8 cellular contexts compared by ENCODE assay signal in genomic region chr10:104231784-104232612, GRCh38. TPM values are rescaled to one million over a fixed set of nuclear protein-coding genes. Genes with fewer than 3 reads are reported as not detected.
DNase-seq lines count a peak whose midpoint lies in the region; ATAC-seq and TF ChIP-seq lines count a peak whose summit lies in the region.

Gene CFAP43 (minus strand): TSS chr10:104232364. CDS start chr10:104232246, 118 bp downstream.

- no peak within 1 kb of the TSS for H3K27ac ChIP-seq in GM23338 (ENCODE audit: low read depth)
- H3K27ac ChIP-seq in RWPE2 (ENCODE audit: poor library complexity, severe bottlenecking), result no peak within 1 kb of the TSS
- H3K27ac ChIP-seq in naive thymus-derived CD4-positive, alpha-beta T cell (ENCODE audit: low read depth, low read length), result peak within 1 kb of the TSS; percentile 44

- H3K4me3 Mint-ChIP-seq in GM23338, result peak within 1 kb of the TSS; percentile 91
- peak within 1 kb of the TSS; percentile 84 to 95 (median 91) for H3K4me3 Mint-ChIP-seq in naive thymus-derived CD4-positive, alpha-beta T cell
- H3K4me3 Mint-ChIP-seq in stimulated activated effector memory CD8-positive, alpha-beta T cell treated with anti-CD3 and anti-CD28 coated beads, Interleukin-12 subunit alpha, Interleukin-12 subunit beta, amount 100 ng/mL, for 72 hours, result peak within 1 kb of the TSS; percentile 80

- H3K36me3 Mint-ChIP-seq in GM23338 (ENCODE audit: low read depth), result peaks cover 12% of the 10 kb centered on the region; the same call in 2 of the 3 replicates
- H3K36me3 Mint-ChIP-seq in naive thymus-derived CD4-positive, alpha-beta T cell, result peaks cover 0 to 3% (median 0%) of the 10 kb centered on the region in 5 donors
- H3K36me3 Mint-ChIP-seq in stimulated activated effector memory CD8-positive, alpha-beta T cell treated with anti-CD3 and anti-CD28 coated beads, Interleukin-12 subunit alpha, Interleukin-12 subunit beta, amount 100 ng/mL, for 72 hours, result peaks cover 16% of the 10 kb centered on the region

- H3K36me3 ChIP-seq in GM23338 (ENCODE audit: insufficient read depth), result no peaks in the 10 kb centered on the region
- no peaks in the 10 kb centered on the region for H3K36me3 ChIP-seq in RWPE2 (ENCODE audit: low read depth)
- no peaks in the 10 kb centered on the region for H3K36me3 ChIP-seq in naive thymus-derived CD4-positive, alpha-beta T cell (ENCODE audit: control insufficient read depth in 2 of 3, insufficient read depth in 3 of 3, low read length in 3 of 3)

- no peaks in the 10 kb centered on the region for H4K20me1 ChIP-seq in GM23338 (replicated peaks; ENCODE audit: insufficient read depth)

- H3K4me3 ChIP-seq in GM23338, result peak within 1 kb of the TSS; percentile 81
- H3K4me3 ChIP-seq in RWPE2 (ENCODE audit: severe bottlenecking), result peak within 1 kb of the TSS; percentile 94
- H3K4me3 ChIP-seq in naive thymus-derived CD4-positive, alpha-beta T cell (ENCODE audit: low read length), result peak within 1 kb of the TSS; percentile 74

- TF ChIP-seq CTCF in GM23338 (conservative IDR thresholded peaks at IDR 0.05; ENCODE audit: low read depth in 2 of 2) (no peak), RWPE2 (IDR thresholded peaks at IDR 0.05; ENCODE audit: poor library complexity, severe bottlenecking) (no peak)

- intact Hi-C loops in naive thymus-derived CD4-positive, alpha-beta T cell (cut with micrococcal nuclease), result loop anchor here (1.0 to 10.0 kb wide), 11 partner anchors 15 to 1730 kb away; partner anchors contain the start of genes CFAP58 (in 2 of the 2), GSTO2 (in 2 of the 2), STN1 (in 2 of the 2) and ACTR1A (in 1 of the 2)

- no peaks in the 10 kb centered on the region for H3K9me2 ChIP-seq in GM23338 (ENCODE audit: insufficient read depth)

- no peaks in the 10 kb centered on the region for H3K79me2 ChIP-seq in GM23338 (replicated peaks; ENCODE audit: insufficient read depth)

- CTCF ChIA-PET in naive thymus-derived CD4-positive, alpha-beta T cell (lab: Charles Lee), result interaction anchor here (2.2 kb wide), 1 partner anchor 43 kb away, joined by 6 read pairs; no protein-coding TSS in a partner anchor

- POLR2A ChIA-PET in naive thymus-derived CD4-positive, alpha-beta T cell (lab: Charles Lee), result interaction anchor here (0.6 to 2.0 kb wide), 2 partner anchors 11 to 23 kb away, joined by 4 to 6 read pairs; partner anchors contain the start of gene GSTO1

- H3K4me1 ChIP-seq in GM23338 (ENCODE audit: insufficient read depth), result peaks cover 11% of the 10 kb centered on the region
- H3K4me1 ChIP-seq in RWPE2 (ENCODE audit: insufficient read depth, poor library complexity, severe bottlenecking), result peaks cover 5% of the 10 kb centered on the region
- H3K4me1 ChIP-seq in naive thymus-derived CD4-positive, alpha-beta T cell (ENCODE audit: control insufficient read depth in 2 of 2, insufficient read depth in 2 of 2, low read length in 2 of 2), result peaks cover 0 to 6% of the 10 kb centered on the region in 2 donors

- H3K4me2 ChIP-seq in GM23338, result peak within 1 kb of the TSS; percentile 91

- H3K27me3 ChIP-seq in GM23338 (ENCODE audit: insufficient read depth), result no peaks in the 10 kb centered on the region
- no peaks in the 10 kb centered on the region for H3K27me3 ChIP-seq in RWPE2 (ENCODE audit: insufficient read depth, poor library complexity, severe bottlenecking)
- H3K27me3 ChIP-seq in naive thymus-derived CD4-positive, alpha-beta T cell (ENCODE audit: control insufficient read depth in 2 of 2, insufficient read depth in 2 of 2, low read length in 2 of 2), result peaks cover 0 to 7% of the 10 kb centered on the region in 2 donors

- peak; percentile 92 for DNase-seq in DMS53 treated with DMSO at 0.1 percent for 48 hours (lab: John Stamatoyannopoulos, UW; ENCODE audit: unreplicated experiment)
- DNase-seq in GM23338 (ENCODE audit: low spot score), result peak; percentile 98
- DNase-seq in LHCN-M2 (ENCODE audit: low read depth), result peak; percentile 92
- peak; percentile 95 for DNase-seq in RWPE2 (ENCODE audit: low spot score)
- peak; percentile 97 for DNase-seq in activated effector memory CD4-positive, alpha-beta T cell treated with Interleukin-2 at 50 U/mL for 16 hours
- peak; percentile 92 for DNase-seq in fibroblast of peridontal ligament (ENCODE audit: extremely low read depth)
- peak; percentile 99 to 100 (median 99) for DNase-seq in naive thymus-derived CD4-positive, alpha-beta T cell
- DNase-seq in stimulated activated effector memory CD8-positive, alpha-beta T cell treated with anti-CD3 and anti-CD28 coated beads, Interleukin-12 subunit alpha, Interleukin-12 subunit beta, amount 100 ng/mL, for 72 hours (ENCODE audit: low spot score in 2 of 2), result peak; percentile 98 to 99

- H3K27ac Mint-ChIP-seq in GM23338, result peak within 1 kb of the TSS; percentile 67
- H3K27ac Mint-ChIP-seq in naive thymus-derived CD4-positive, alpha-beta T cell, result peak within 1 kb of the TSS; percentile 63 to 95 (median 86)
- H3K27ac Mint-ChIP-seq in stimulated activated effector memory CD8-positive, alpha-beta T cell treated with anti-CD3 and anti-CD28 coated beads, Interleukin-12 subunit alpha, Interleukin-12 subunit beta, amount 100 ng/mL, for 72 hours, result peak within 1 kb of the TSS; percentile 86

- peak within 1 kb of the TSS; percentile 90 for H2AFZ ChIP-seq in GM23338

- no peaks in the 10 kb centered on the region for H3K9me3 ChIP-seq in RWPE2 (ENCODE audit: severe bottlenecking)
- no peaks in the 10 kb centered on the region for H3K9me3 ChIP-seq in naive thymus-derived CD4-positive, alpha-beta T cell (ENCODE audit: control insufficient read depth in 2 of 3, low read length in 3 of 3)

- 0 out of 2 replicates have a peak, but pooled peaks cover 3% of the 10 kb centered on the region for H3F3A ChIP-seq in GM23338 (replicated peaks; ENCODE audit: low read depth)

- H3K4me1 Mint-ChIP-seq in GM23338, result peaks cover 5% of the 10 kb centered on the region; the same call in 1 of the 3 replicates
- peaks cover 6 to 18% (median 13%) of the 10 kb centered on the region in 7 donors for H3K4me1 Mint-ChIP-seq in naive thymus-derived CD4-positive, alpha-beta T cell
- H3K4me1 Mint-ChIP-seq in stimulated activated effector memory CD8-positive, alpha-beta T cell treated with anti-CD3 and anti-CD28 coated beads, Interleukin-12 subunit alpha, Interleukin-12 subunit beta, amount 100 ng/mL, for 72 hours, result peaks cover 9% of the 10 kb centered on the region

- H3K9me3 Mint-ChIP-seq in GM23338, result peaks cover 16% of the 10 kb centered on the region; the same call in 2 of the 3 replicates
- H3K9me3 Mint-ChIP-seq in naive thymus-derived CD4-positive, alpha-beta T cell, result peaks cover 0 to 18% (median 3%) of the 10 kb centered on the region in 11 donors
- no peaks in the 10 kb centered on the region for H3K9me3 Mint-ChIP-seq in stimulated activated effector memory CD8-positive, alpha-beta T cell treated with anti-CD3 and anti-CD28 coated beads, Interleukin-12 subunit alpha, Interleukin-12 subunit beta, amount 100 ng/mL, for 72 hours

- H3K27me3 Mint-ChIP-seq in GM23338 (ENCODE audit: insufficient read depth, low read depth, poor library complexity), result no peaks in the 10 kb centered on the region
- H3K27me3 Mint-ChIP-seq in naive thymus-derived CD4-positive, alpha-beta T cell, result peaks cover 10 to 58% (median 19%) of the 10 kb centered on the region in 5 donors

- peak; percentile 100 for ATAC-seq in GM23338
- ATAC-seq in RWPE2 (ENCODE audit: low read depth), result peak; percentile 100
- peak; percentile 100 for ATAC-seq in naive thymus-derived CD4-positive, alpha-beta T cell
- peak; percentile 100 for ATAC-seq in stimulated activated effector memory CD8-positive, alpha-beta T cell treated with anti-CD3 and anti-CD28 coated beads, Interleukin-12 subunit alpha, Interleukin-12 subunit beta, amount 100 ng/mL, for 72 hours

TF ChIP-seq in GM23338, 12 proteins besides CTCF, POLR2A, EP300 and RAD21:
- no peak for TF ChIP-seq ZNF331 (CRISPR knock-in tag; IDR thresholded peaks at IDR 0.05; ENCODE audit: low read depth)
- peak; percentile 39; the same call in 1 of the 2 replicates for TF ChIP-seq POLR2AphosphoS5 (IDR thresholded peaks at IDR 0.05; ENCODE audit: low read depth)
TF ChIP-seq in GM23338: peak in this region for 1.

RNA-seq across cellular contexts. Expression of gene CFAP43, which starts in this region (rescaled TPM):
- total RNA-seq in GM23338 (2014; rRNA removed; shearing (Covaris generic)), result 0.24 and 0.47 TPM in 2 replicates
- 0.44 TPM in 1 of 2 replicates, not detected in the other for polyA plus RNA-seq in GM23338 (2016; fragmentation: Nextera tagmentation; extraction: Ambion mirVana)
- total RNA-seq in LHCN-M2 (2014; rRNA removed), result 0.06 TPM in 1 of 2 replicates, not detected in the other
- polyA plus RNA-seq in LHCN-M2 (2012), result not detected
- under 1 TPM in 1 of 5 experiments, not detected in 4; 0.17 TPM for total RNA-seq in naive thymus-derived CD4-positive, alpha-beta T cell
- polyA plus RNA-seq in naive thymus-derived CD4-positive, alpha-beta T cell, result under 1 TPM in 1 of 2 donors, not detected in 1; 0.14 TPM

Comparison
In these comparisons a context has a peak if more than half of its experiments do, and no peak if none do; other contexts are left out.
1. Peak in DNase-seq, ATAC-seq, H3K4me3 ChIP-seq and H3K4me2 ChIP-seq in GM23338; RNA of the gene not detected or under 1 TPM.
2. Peak in DNase-seq in LHCN-M2; RNA of the gene not detected or under 1 TPM.
3. Peak in DNase-seq, ATAC-seq, H3K4me3 ChIP-seq and H3K27ac ChIP-seq in naive thymus-derived CD4-positive, alpha-beta T cell; RNA of the gene not detected or under 1 TPM.